Comparison of ENCODE assay signal across 8 cellular contexts in genomic region chr6:28747631-28748157, GRCh38.
A peak's percentile ranks its signal among the peaks of the same experiment; 100 is the strongest.
DNase-seq lines count a peak whose midpoint lies in the region; ATAC-seq and TF ChIP-seq lines count a peak whose summit lies in the region.

No MANE protein-coding gene starts in this region.

- peaks cover 74 to 83% of the 10 kb centered on the region in 2 donors for H3K27me3 Mint-ChIP-seq in effector memory CD8-positive, alpha-beta T cell

- peaks cover 0 to 8% of the 10 kb centered on the region in 2 donors for H3K9me3 Mint-ChIP-seq in effector memory CD8-positive, alpha-beta T cell

- no peak overlapping the region for H3K4me3 Mint-ChIP-seq in effector memory CD8-positive, alpha-beta T cell

- no peak overlapping the region for H3K27ac Mint-ChIP-seq in effector memory CD8-positive, alpha-beta T cell

- TF ChIP-seq CTCF in foreskin keratinocyte (conservative IDR thresholded peaks at IDR 0.05), result no peak

- H3K4me1 ChIP-seq in foreskin keratinocyte, result no peaks in the 10 kb centered on the region

- no peak overlapping the region for H3K27ac ChIP-seq in foreskin keratinocyte

- no peaks in the 10 kb centered on the region for H3K4me1 Mint-ChIP-seq in effector memory CD8-positive, alpha-beta T cell (ENCODE audit: low read depth in 2 of 2)

- peaks cover 51% of the 10 kb centered on the region for H3K27me3 ChIP-seq in foreskin keratinocyte

- ATAC-seq in foreskin keratinocyte, result peak; percentile 91
- ATAC-seq in HG03432 (IDR thresholded peaks at IDR 0.05; ENCODE audit: unreplicated experiment), result no peak
- no peak for ATAC-seq in effector memory CD8-positive, alpha-beta T cell (replicated peaks)

- DNase-seq in Ammon's horn (ENCODE audit: low spot score), result peak; percentile 7
- DNase-seq in HPDE6-E6E7 (ENCODE audit: extremely low spot score), result peak; percentile 72
- peak; percentile 71 to 85 for DNase-seq in SHP77 (lab: John Stamatoyannopoulos, UW)
- peak; percentile 73 to 91 for DNase-seq in foreskin keratinocyte
- no peak for DNase-seq in activated CD4-positive, CD25-positive, alpha-beta regulatory T cell treated with anti-CD3 and anti-CD28 coated beads, Interleukin-2, amount 50 U/mL, for 72 hours
- no peak for DNase-seq in effector memory CD8-positive, alpha-beta T cell
- no peak for DNase-seq in NCI-H345 treated with DMSO at 0.1 percent for 48 hours (lab: John Stamatoyannopoulos, UW; ENCODE audit: unreplicated experiment)

- H3K36me3 Mint-ChIP-seq in effector memory CD8-positive, alpha-beta T cell (ENCODE audit: insufficient read depth), result no peaks in the 10 kb centered on the region

Comparison
In these comparisons a context has a peak if more than half of its experiments do, and no peak if none do; other contexts are left out.
1. DNase-seq: peak in Ammon's horn (single experiment), HPDE6-E6E7 (single experiment), SHP77 (2 of 2) and foreskin keratinocyte (2 of 2); none in activated CD4-positive, CD25-positive, alpha-beta regulatory T cell treated with anti-CD3 and anti-CD28 coated beads, Interleukin-2, amount 50 U/mL, for 72 hours (single experiment), effector memory CD8-positive, alpha-beta T cell (0 of 3) and NCI-H345 treated with DMSO at 0.1 percent for 48 hours (single experiment).